ENCODE assay signal across 1 cellular context in genomic region chr17:50303051-50303450, GRCh38.
TF ChIP-seq lines count a peak whose summit lies in the region.

No MANE protein-coding gene starts in this region.

TF ChIP-seq in IMR-90, 13 proteins besides CTCF, POLR2A, EP300 and RAD21:
- TF ChIP-seq NFE2L2 (IDR thresholded peaks at IDR 0.05; ENCODE audit: low read depth, low read length), result no peak
- no peak for TF ChIP-seq CEBPB (IDR thresholded peaks at IDR 0.05; ENCODE audit: low read depth, low read length)
- no peak for TF ChIP-seq SMC3 (IDR thresholded peaks at IDR 0.05; ENCODE audit: low read depth, low read length)
- no peak for TF ChIP-seq MXI1 (IDR thresholded peaks at IDR 0.05; ENCODE audit: borderline replicate concordance, low read depth, low read length)
- no peak for TF ChIP-seq ELK1 (IDR thresholded peaks at IDR 0.05; ENCODE audit: borderline replicate concordance, low read depth, low read length)
- no peak for TF ChIP-seq MAFK (IDR thresholded peaks at IDR 0.05; ENCODE audit: low read depth, low read length)
- no peak for TF ChIP-seq BHLHE40 (IDR thresholded peaks at IDR 0.05; ENCODE audit: low read depth, low read length)
- no peak for TF ChIP-seq CHD1 (IDR thresholded peaks at IDR 0.05; ENCODE audit: low read depth, low read length)
- TF ChIP-seq USF2 (IDR thresholded peaks at IDR 0.05; ENCODE audit: low read depth, low read length), result no peak
- no peak for TF ChIP-seq RCOR1 (IDR thresholded peaks at IDR 0.05; ENCODE audit: insufficient replicate concordance, low read length)
- TF ChIP-seq MAZ (IDR thresholded peaks at IDR 0.05; ENCODE audit: borderline replicate concordance, low read depth, low read length), result no peak
- TF ChIP-seq RFX5 (IDR thresholded peaks at IDR 0.05; ENCODE audit: low read depth, low read length), result no peak
